3 cellular contexts compared by ENCODE assay signal in genomic region chr2:59727191-59727590, GRCh38.
"Had no signal": no experiment of that assay in that cellular context is flagged by ENCODE, and none has a peak within 500 bp of the region (broad histone marks: within the 10 kb centered on the region; RNA-seq: fewer than 3 reads in every experiment).

No MANE protein-coding gene starts in this region.

- ATAC-seq: GM12878 had no signal

- DNase-seq: GDM1, GF-D8 had no signal

- H3K4me3 ChIP-seq: GM12878 had no signal
